17 cellular contexts compared by ENCODE assay signal in genomic region chr13:36313047-36313969, GRCh38. TPM values are rescaled to one million over a fixed set of nuclear protein-coding genes. Genes with fewer than 3 reads are reported as not detected.
"Had no signal": no experiment of that assay in that cellular context is flagged by ENCODE, and none has a peak within 500 bp of the region (broad histone marks: within the 10 kb centered on the region; RNA-seq: fewer than 3 reads in every experiment).

No MANE protein-coding gene starts in this region.

- H3K27me3 ChIP-seq: gastroesophageal sphincter, ovary, upper lobe of right lung had no signal

- H3K9me3 Mint-ChIP-seq: activated B cell treated with CpG ODN at 0.5 μM for 24 hours; stimulated activated naive CD8-positive, alpha-beta T cell treated with anti-CD3 and anti-CD28 coated beads, Interleukin-15, Interleukin-2, amounts not matched to agents 100 ng/mL and 50 ng/mL, for 24 hours had no signal

- H3K27me3 Mint-ChIP-seq: activated B cell treated with CpG ODN at 0.5 μM for 24 hours; activated naive CD8-positive, alpha-beta T cell; stimulated activated naive CD8-positive, alpha-beta T cell treated with anti-CD3 and anti-CD28 coated beads, Interleukin-15, Interleukin-2, amounts not matched to agents 100 ng/mL and 50 ng/mL, for 24 hours had no signal

- H3K4me1 ChIP-seq: gastroesophageal sphincter, upper lobe of right lung had no signal

- H3K27ac Mint-ChIP-seq: activated B cell treated with CpG ODN at 0.5 μM for 24 hours; activated naive CD8-positive, alpha-beta T cell; nephron progenitor cell; stimulated activated naive CD8-positive, alpha-beta T cell treated with anti-CD3 and anti-CD28 coated beads, Interleukin-15, Interleukin-2, amounts not matched to agents 100 ng/mL and 50 ng/mL, for 24 hours had no signal

- ATAC-seq: gastroesophageal sphincter, left ventricle myocardium superior, upper lobe of right lung had no signal

- H3K36me3 ChIP-seq: ovary had no signal

- FAIRE-seq: endometrium, keratinocyte had no signal

- H3K4me1 Mint-ChIP-seq: activated B cell treated with CpG ODN at 0.5 μM for 24 hours, nephron progenitor cell had no signal

- H3K27ac ChIP-seq: gastroesophageal sphincter, ovary, upper lobe of right lung had no signal

- H3K9me3 ChIP-seq: gastroesophageal sphincter, ovary, upper lobe of right lung had no signal

- DNase-seq: activated B cell treated with CpG ODN at 0.5 μM for 24 hours; activated CD4-positive, alpha-beta T cell treated with anti-CD3 and anti-CD28 coated beads, Interleukin-2, amount 50 U/mL, for 1 hour; activated gamma-delta T cell; activated T-cell treated with anti-CD3 and anti-CD28 coated beads, Interleukin-2, amount 50 U/mL, for 1 hour; left ventricle myocardium superior; mesenchymal stem cell; nephron progenitor cell; ovary; stimulated activated CD4-positive, alpha-beta T cell treated with anti-CD3 and anti-CD28 coated beads, Interleukin-4, amount 100 ng/mL, for 1 hour; stimulated activated CD8-positive, alpha-beta memory T cell treated with anti-CD3 and anti-CD28 coated beads, Interleukin-4, amount 100 ng/mL, for 48 hours; upper lobe of right lung had no signal

- H3K4me3 ChIP-seq: gastroesophageal sphincter, ovary, upper lobe of right lung had no signal

- H3K4me3 Mint-ChIP-seq: activated B cell treated with CpG ODN at 0.5 μM for 24 hours; activated naive CD8-positive, alpha-beta T cell; nephron progenitor cell; stimulated activated naive CD8-positive, alpha-beta T cell treated with anti-CD3 and anti-CD28 coated beads, Interleukin-15, Interleukin-2, amounts not matched to agents 100 ng/mL and 50 ng/mL, for 24 hours had no signal

RNA-seq across cellular contexts. Expression of gene CCDC169, which starts 15.7 kb away (rescaled TPM):
- total RNA-seq: T-helper 1 cell treated with Interleukin-12 subunit alpha and Interleukin-12 subunit beta and Interleukin-4 antibody, amounts not matched to agents 30 ng/mL and 1 ng/mL, for 36 hours had no signal
